Comparison of ENCODE assay signal across 18 cellular contexts in genomic region chr3:194977341-194977740, GRCh38.
"Had no signal": no experiment of that assay in that cellular context is flagged by ENCODE, and none has a peak within 500 bp of the region (broad histone marks: within the 10 kb centered on the region; RNA-seq: fewer than 3 reads in every experiment).

No MANE protein-coding gene starts in this region.

- DNase-seq: cerebellar nuclear complex; colonic mucosa; foreskin keratinocyte; hippocampal formation; left colon; mesendoderm; naive thymus-derived CD4-positive, alpha-beta T cell; ovary; psoas muscle; retina; sigmoid colon; stimulated activated CD4-positive, alpha-beta T cell treated with anti-CD3 and anti-CD28 coated beads, Interleukin-2, amount 100 ng/mL, for 48 hours; stimulated activated naive CD8-positive, alpha-beta T cell treated with anti-CD3 and anti-CD28 coated beads, Interleukin-15, Interleukin-2, amounts not matched to agents 100 U/mL and 50 U/mL, for 24 hours had no signal

- ATAC-seq: foreskin keratinocyte; left colon; naive thymus-derived CD4-positive, alpha-beta T cell; psoas muscle; stimulated activated effector memory CD8-positive, alpha-beta T cell treated with anti-CD3 and anti-CD28 coated beads, Interleukin-12 subunit alpha, Interleukin-12 subunit beta, amount 100 ng/mL, for 72 hours; stimulated activated naive CD8-positive, alpha-beta T cell treated with anti-CD3 and anti-CD28 coated beads, Interleukin-15, Interleukin-2, amounts not matched to agents 100 U/mL and 50 U/mL, for 24 hours had no signal

- H3K4me1 ChIP-seq: colonic mucosa, foreskin keratinocyte, sigmoid colon, tibial nerve had no signal

- H3K4me1 Mint-ChIP-seq: neural crest cell; stimulated activated effector memory CD8-positive, alpha-beta T cell treated with anti-CD3 and anti-CD28 coated beads, Interleukin-12 subunit alpha, Interleukin-12 subunit beta, amount 100 ng/mL, for 72 hours had no signal

- H3K9me3 ChIP-seq: colonic mucosa, ovary, sigmoid colon, suprapubic skin had no signal

- H3K36me3 Mint-ChIP-seq: stimulated activated effector memory CD8-positive, alpha-beta T cell treated with anti-CD3 and anti-CD28 coated beads, Interleukin-12 subunit alpha, Interleukin-12 subunit beta, amount 100 ng/mL, for 72 hours had no signal

- H3K27me3 ChIP-seq: ovary, sigmoid colon, suprapubic skin, tibial nerve had no signal

- H3K27ac Mint-ChIP-seq: naive thymus-derived CD4-positive, alpha-beta T cell; stimulated activated effector memory CD8-positive, alpha-beta T cell treated with anti-CD3 and anti-CD28 coated beads, Interleukin-12 subunit alpha, Interleukin-12 subunit beta, amount 100 ng/mL, for 72 hours had no signal

- H3K4me3 Mint-ChIP-seq: naive thymus-derived CD4-positive, alpha-beta T cell; neural crest cell; stimulated activated effector memory CD8-positive, alpha-beta T cell treated with anti-CD3 and anti-CD28 coated beads, Interleukin-12 subunit alpha, Interleukin-12 subunit beta, amount 100 ng/mL, for 72 hours had no signal

- H3K36me3 ChIP-seq: colonic mucosa, ovary, sigmoid colon, suprapubic skin, tibial nerve had no signal

- H3K27ac ChIP-seq: colonic mucosa, foreskin keratinocyte, ovary, psoas muscle, sigmoid colon, skin epidermis, suprapubic skin, tibial nerve had no signal

- H3K4me3 ChIP-seq: colonic mucosa, ovary, psoas muscle, sigmoid colon, skin epidermis, suprapubic skin, tibial nerve had no signal
